32 cellular contexts compared by ENCODE assay signal in genomic region chr11:2748814-2749554, GRCh38. TPM values are rescaled to one million over a fixed set of nuclear protein-coding genes. Genes with fewer than 3 reads are reported as not detected.
DNase-seq lines count a peak whose midpoint lies in the region; ATAC-seq, FAIRE-seq and TF ChIP-seq lines count a peak whose summit lies in the region.
"Had no signal": no experiment of that assay in that cellular context is flagged by ENCODE, and none has a peak within 500 bp of the region (broad histone marks: within the 10 kb centered on the region; RNA-seq: fewer than 3 reads in every experiment).

No MANE protein-coding gene starts in this region.

- H3K4me3 ChIP-seq in heart right ventricle (no peak overlapping the region), HepG2 (replicated peaks in 1 of 3; ENCODE audit: insufficient read depth in 1 of 3, low read depth in 2 of 3, low read length in 3 of 3) (no peak overlapping the region), ovary (no peak overlapping the region)
- H3K4me3 ChIP-seq: A549, esophagus muscularis mucosa, SJSA1, upper lobe of left lung had no signal

- in situ Hi-C loops in HepG2 (cut with HindIII; ENCODE audit: extremely low pct_ligation_motif_present, low pct_unique_long_range_greater_than_20kb): loop anchor here (25.0 kb wide), 1 partner anchor 537 kb away; no protein-coding TSS in a partner anchor

- 97% methylated on average over 17 of the region's 17 CpGs for WGBS in heart right ventricle, 2 donors
- 85% methylated on average over 14 of the region's 17 CpGs for WGBS in HepG2 (ENCODE audit: low lambda C conversion rate)
- WGBS in ovary, 3 donors: 88 to 94% (median 93%) methylated on average over 17 of the region's 17 CpGs

- no TSS peak for BruUV-seq in HepG2 (replicated peaks; lab: Mats Ljungman, UMichigan)

- no peak overlapping the region for H2AFZ ChIP-seq in HepG2 (ENCODE audit: low read length)

- no peak for TF ChIP-seq RAD21 in HepG2 (CRISPR knock-in tag; IDR thresholded peaks at IDR 0.05)

- TF ChIP-seq EP300 in HepG2 (IDR thresholded peaks at IDR 0.05; ENCODE audit: low read depth in 2 of 2, low read length in 2 of 2): no peak
- no peak for TF ChIP-seq EP300 in HepG2 (CRISPR knock-in tag; IDR thresholded peaks at IDR 0.05; ENCODE audit: borderline replicate concordance)
- no peak for TF ChIP-seq EP300 in ovary (IDR thresholded peaks at IDR 0.05)

- POLR2A ChIA-PET in HepG2 (lab: Yijun Ruan, JAX): interaction anchor here (1.7 kb wide), 1 partner anchor 17 kb away, joined by 11 read pairs; no protein-coding TSS in a partner anchor

- no peaks in the 10 kb centered on the region for H3K4me1 Mint-ChIP-seq in stimulated activated effector memory CD8-positive, alpha-beta T cell treated with anti-CD3 and anti-CD28 coated beads, Interleukin-12 subunit alpha, Interleukin-12 subunit beta, amount 100 ng/mL, for 72 hours
- H3K4me1 Mint-ChIP-seq: activated naive CD8-positive, alpha-beta T cell treated with anti-CD3 and anti-CD28 coated beads, Interleukin-2, amount 50 U/mL, for 24 hours; neural crest cell; stimulated activated memory B cell treated with anti-CD40 and anti-IgM and Interleukin-4, amounts not matched to agents 10 μg/mL and 1 μg/mL and 100 μg/mL, for 72 hours; WTC11 had no signal

- H3K36me3 Mint-ChIP-seq in stimulated activated effector memory CD8-positive, alpha-beta T cell treated with anti-CD3 and anti-CD28 coated beads, Interleukin-12 subunit alpha, Interleukin-12 subunit beta, amount 100 ng/mL, for 72 hours: no peaks in the 10 kb centered on the region
- H3K36me3 Mint-ChIP-seq: WTC11 had no signal

- no peak overlapping the region for H3K4me2 ChIP-seq in HepG2 (ENCODE audit: low read depth, low read length)
- H3K4me2 ChIP-seq: A549 had no signal

- H3K36me3 ChIP-seq in heart right ventricle (no peaks in the 10 kb centered on the region), HepG2 (replicated peaks in 1 of 2; ENCODE audit: control insufficient read depth in 1 of 2, insufficient read depth in 2 of 2, low read length in 2 of 2) (no peaks in the 10 kb centered on the region), ovary (no peaks in the 10 kb centered on the region)
- H3K36me3 ChIP-seq: esophagus muscularis mucosa, SJSA1, upper lobe of left lung had no signal

- H3K27me3 ChIP-seq in heart right ventricle: no peaks in the 10 kb centered on the region
- peaks cover 10 to 78% of the 10 kb centered on the region in 2 experiments for H3K27me3 ChIP-seq in HepG2 (ENCODE audit: control insufficient read depth in 1 of 2, insufficient read depth in 2 of 2, low read length in 2 of 2)
- no peaks in the 10 kb centered on the region for H3K27me3 ChIP-seq in ovary
- H3K27me3 ChIP-seq: esophagus muscularis mucosa, upper lobe of left lung had no signal

- no peak overlapping the region for H3K4me3 Mint-ChIP-seq in stimulated activated effector memory CD8-positive, alpha-beta T cell treated with anti-CD3 and anti-CD28 coated beads, Interleukin-12 subunit alpha, Interleukin-12 subunit beta, amount 100 ng/mL, for 72 hours
- H3K4me3 Mint-ChIP-seq: activated naive CD8-positive, alpha-beta T cell treated with anti-CD3 and anti-CD28 coated beads, Interleukin-2, amount 50 U/mL, for 24 hours; CD8-positive, alpha-beta T cell; dendritic cell treated with granulocyte-macrophage colony-stimulating factor and Interleukin-4, amounts not matched to agents 40 ng/mL and 50 ng/mL, for 4 days; HFFc6; neural crest cell; stimulated activated memory B cell treated with anti-CD40 and anti-IgM and Interleukin-4, amounts not matched to agents 10 μg/mL and 1 μg/mL and 100 μg/mL, for 72 hours; WTC11 had no signal

- TF ChIP-seq POLR2A in HepG2 (IDR thresholded peaks at IDR 0.05; ENCODE audit: insufficient read depth in 1 of 2, low read depth in 2 of 2, low read length in 2 of 2) (no peak), ovary (IDR thresholded peaks at IDR 0.05) (no peak)

- no peak for FAIRE-seq in HepG2 (lab: Jason Lieb, UNC)
- FAIRE-seq: A549, RCC 7860 had no signal

- H4K20me1 ChIP-seq in HepG2 (ENCODE audit: insufficient read depth, low read length): no peaks in the 10 kb centered on the region

- no peak for TF ChIP-seq CTCF in heart right ventricle (IDR thresholded peaks at IDR 0.05)
- no peak for TF ChIP-seq CTCF in HepG2 (CRISPR knock-in tag; IDR thresholded peaks at IDR 0.05)
- TF ChIP-seq CTCF in ovary (IDR thresholded peaks at IDR 0.05): no peak

- no peaks in the 10 kb centered on the region for H3K9me3 ChIP-seq in heart right ventricle
- H3K9me3 ChIP-seq in HepG2 (ENCODE audit: low read length): no peaks in the 10 kb centered on the region
- H3K9me3 ChIP-seq in ovary: no peaks in the 10 kb centered on the region
- H3K9me3 ChIP-seq: A549, esophagus muscularis mucosa, SJSA1, upper lobe of left lung had no signal

- no peak overlapping the region for H3K27ac Mint-ChIP-seq in stimulated activated effector memory CD8-positive, alpha-beta T cell treated with anti-CD3 and anti-CD28 coated beads, Interleukin-12 subunit alpha, Interleukin-12 subunit beta, amount 100 ng/mL, for 72 hours
- H3K27ac Mint-ChIP-seq: activated naive CD8-positive, alpha-beta T cell treated with anti-CD3 and anti-CD28 coated beads, Interleukin-2, amount 50 U/mL, for 24 hours; CD8-positive, alpha-beta T cell; dendritic cell treated with granulocyte-macrophage colony-stimulating factor and Interleukin-4, amounts not matched to agents 40 ng/mL and 50 ng/mL, for 4 days; HFFc6; IgD-negative memory B cell; progenitor cell of endocrine pancreas; stimulated activated memory B cell treated with anti-CD40 and anti-IgM and Interleukin-4, amounts not matched to agents 10 μg/mL and 1 μg/mL and 100 μg/mL, for 72 hours; WTC11 had no signal

- no peak overlapping the region for H3K27ac ChIP-seq in heart right ventricle
- H3K27ac ChIP-seq in HepG2 (ENCODE audit: extremely low read length, insufficient read depth, low read length): no peak overlapping the region
- H3K27ac ChIP-seq in ovary: no peak overlapping the region
- H3K27ac ChIP-seq: A549, esophagus muscularis mucosa, SJSA1, upper lobe of left lung had no signal

- intact Hi-C loops in left cardiac atrium (cut with DNase I) (no loop called here), heart right ventricle (cut with DNase I) (no loop called here), HepG2 (cut with micrococcal nuclease; ENCODE audit: unreplicated experiment) (no loop called here), ovary (cut with DNase I) (no loop called here)

- CTCF ChIA-PET in HepG2 (lab: Yijun Ruan, JAX; ENCODE audit: low intra/inter-chr PET ratio, low total read pairs): no interaction called here

- no peaks in the 10 kb centered on the region for H3K79me2 ChIP-seq in HepG2 (ENCODE audit: insufficient read depth, low read length)

- peak; percentile 0 for DNase-seq in left cardiac atrium
- no peak for DNase-seq in heart right ventricle
- DNase-seq in HepG2 (ENCODE audit: low spot score): no peak
- DNase-seq in ovary: peak in 3 of 5 donors; percentile 15 to 29 (median 16)
- DNase-seq in DMS153 treated with DMSO at 0.1 percent for 48 hours (lab: John Stamatoyannopoulos, UW; ENCODE audit: unreplicated experiment): no peak
- DNase-seq in LoVo (ENCODE audit: low spot score): no peak
- no peak for DNase-seq in DMS114 treated with DMSO at 0.1 percent for 48 hours (lab: John Stamatoyannopoulos, UW; ENCODE audit: unreplicated experiment)
- DNase-seq in stimulated activated effector memory CD8-positive, alpha-beta T cell treated with anti-CD3 and anti-CD28 coated beads, Interleukin-12 subunit alpha, Interleukin-12 subunit beta, amount 100 ng/mL, for 72 hours (ENCODE audit: low spot score in 2 of 2): no peak
- DNase-seq: activated CD4-positive, alpha-beta T cell treated with anti-CD3 and anti-CD28 coated beads, Interleukin-2, amount 50 U/mL, for 1 hour; activated effector memory CD4-positive, alpha-beta T cell treated with Interleukin-2 at 50 U/mL for 16 hours; activated naive CD8-positive, alpha-beta T cell treated with anti-CD3 and anti-CD28 coated beads, Interleukin-2, amount 50 U/mL, for 24 hours; activated T-cell treated with anti-CD3 and anti-CD28 coated beads, Interleukin-2, amount 50 U/mL, for 1 hour; caudate nucleus; CD8-positive, alpha-beta T cell; EL; foreskin fibroblast; GOT3; HFFc6; NCI-H1048; NCI-H1694; NCI-H446 treated with DMSO at 0.1 percent for 48 hours had no signal

- H3K9me3 Mint-ChIP-seq in stimulated activated effector memory CD8-positive, alpha-beta T cell treated with anti-CD3 and anti-CD28 coated beads, Interleukin-12 subunit alpha, Interleukin-12 subunit beta, amount 100 ng/mL, for 72 hours: no peaks in the 10 kb centered on the region
- H3K9me3 Mint-ChIP-seq: CD8-positive, alpha-beta T cell; HFFc6; neural crest cell had no signal

- H3K4me1 ChIP-seq in heart right ventricle: peaks cover 0 to 4% (median 0%) of the 10 kb centered on the region in 9 donors
- H3K4me1 ChIP-seq in HepG2 (ENCODE audit: insufficient read depth, low read length): peaks cover 5% of the 10 kb centered on the region; the same call in 1 of the 2 replicates
- peaks cover 4% of the 10 kb centered on the region for H3K4me1 ChIP-seq in ovary (ENCODE audit: insufficient read depth)
- H3K4me1 ChIP-seq: upper lobe of left lung had no signal

- no peak overlapping the region for H3K9ac ChIP-seq in HepG2 (ENCODE audit: insufficient read depth, low read depth, low read length)

- ATAC-seq in left cardiac atrium (no peak), heart right ventricle (no peak), HepG2 (no peak)
- ATAC-seq in stimulated activated effector memory CD8-positive, alpha-beta T cell treated with anti-CD3 and anti-CD28 coated beads, Interleukin-12 subunit alpha, Interleukin-12 subunit beta, amount 100 ng/mL, for 72 hours: no peak
- ATAC-seq: activated naive CD8-positive, alpha-beta T cell treated with anti-CD3 and anti-CD28 coated beads, Interleukin-2, amount 50 U/mL, for 24 hours; CD8-positive, alpha-beta T cell; stimulated activated memory B cell treated with anti-CD40 and anti-IgM and Interleukin-4, amounts not matched to agents 10 μg/mL and 1 μg/mL and 100 μg/mL, for 72 hours; WTC11 had no signal

RNA-seq across cellular contexts. Expression of gene KCNQ1OT1, which starts 49.2 kb away (rescaled TPM):
- total RNA-seq in left cardiac atrium (under 1 TPM; 0.59 to 0.81 TPM), heart right ventricle (under 1 TPM; 0.28 to 0.56 (median 0.43) TPM), HepG2 (2016; rRNA removed; fragmentation: Illumina TruSeq; extraction: Trizol) (2.5 and 18.9 TPM in 2 replicates), ovary (10 to 100 TPM in 1 of 7 donors, 1 to 10 TPM in 6; 3.9 to 11.5 (median 6.8) TPM)
- polyA plus RNA-seq in heart right ventricle (under 1 TPM; 0.01 to 0.73 TPM), HepG2 (2011; rRNA removed) (1.3 TPM in 2 replicates), ovary (under 1 TPM; 0.43 to 0.52 TPM)
- 0.30 and 0.35 TPM in 2 replicates for total RNA-seq in HepG2 (2016; cell fraction: cytosol; rRNA removed; fragmentation: Illumina TruSeq; extraction: Trizol; ENCODE audit: low read depth)
- 2.0 and 16.5 TPM in 2 replicates for total RNA-seq in HepG2 (2016; cell fraction: insoluble cytoplasmic fraction; rRNA removed; fragmentation: Illumina TruSeq; extraction: Trizol)
- 0.90 and 1.1 TPM in 2 replicates for total RNA-seq in HepG2 (2016; cell fraction: membrane; rRNA removed; fragmentation: Illumina TruSeq; extraction: Trizol)
- total RNA-seq in HepG2 (2016; cell fraction: nucleus; rRNA removed; fragmentation: Illumina TruSeq; extraction: Trizol): 66.8 and 83.4 TPM in 2 replicates
- 0.05 TPM in 2 replicates for polyA plus RNA-seq in HepG2 (2011; cell fraction: cytosol; rRNA removed)
- polyA plus RNA-seq in HepG2 (2011; cell fraction: nucleus; rRNA removed): 11.8 and 14.7 TPM in 2 replicates
- 1.9 and 2.0 TPM in 2 replicates for polyA plus RNA-seq in HepG2 (2012)
- 0.01 and 0.02 TPM in 2 replicates for polyA plus RNA-seq in HepG2 (2016; cell fraction: cytosol; fragmentation: Illumina TruSeq; extraction: Trizol; ENCODE audit: low read depth)
- polyA plus RNA-seq in HepG2 (2016; cell fraction: insoluble cytoplasmic fraction; fragmentation: Illumina TruSeq; extraction: Trizol; ENCODE audit: low read depth): 0.15 and 0.17 TPM in 2 replicates
- polyA plus RNA-seq in HepG2 (2016; cell fraction: membrane; fragmentation: Illumina TruSeq; extraction: Trizol; ENCODE audit: low read depth): 0.03 and 0.06 TPM in 2 replicates
- polyA plus RNA-seq in HepG2 (2016; cell fraction: nucleus; fragmentation: Illumina TruSeq; extraction: Trizol; ENCODE audit: insufficient read depth, low read depth): 8.4 and 10.5 TPM in 2 replicates
- 0.05 and 36.1 TPM in 2 replicates for polyA minus RNA-seq in HepG2 (2011; rRNA and poly(A)+ RNA removed; ENCODE audit: low replicate concordance)
- polyA minus RNA-seq in HepG2 (2011; cell fraction: cytosol; rRNA and poly(A)+ RNA removed): 0.79 and 0.97 TPM in 2 replicates
- 112 and 125 TPM in 2 replicates for polyA minus RNA-seq in HepG2 (2011; cell fraction: nucleus; rRNA and poly(A)+ RNA removed)

Comparison
In these comparisons a context has a peak if more than half of its experiments do, and no peak if none do; other contexts are left out.
1. DNase-seq: peak in left cardiac atrium (single experiment) and ovary (3 of 5); none in heart right ventricle (0 of 2), HepG2 (single experiment), DMS153 treated with DMSO at 0.1 percent for 48 hours (single experiment), LoVo (single experiment), DMS114 treated with DMSO at 0.1 percent for 48 hours (single experiment) and stimulated activated effector memory CD8-positive, alpha-beta T cell treated with anti-CD3 and anti-CD28 coated beads, Interleukin-12 subunit alpha, Interleukin-12 subunit beta, amount 100 ng/mL, for 72 hours (0 of 2).